In genomic region chr5:113147537-113147936, GRCh38 we compare ENCODE assay signal across 14 cellular contexts.
"Had no signal": no experiment of that assay in that cellular context is flagged by ENCODE, and none has a peak within 500 bp of the region (broad histone marks: within the 10 kb centered on the region; RNA-seq: fewer than 3 reads in every experiment).

No MANE protein-coding gene starts in this region.

- ATAC-seq: activated naive CD8-positive, alpha-beta T cell treated with anti-CD3 and anti-CD28 coated beads, Interleukin-2, amount 50 U/mL, for 24 hours; stimulated activated memory B cell treated with anti-CD40 and anti-IgM and Interleukin-4, amounts not matched to agents 10 μg/mL and 1 μg/mL and 100 μg/mL, for 72 hours had no signal

- H3K4me3 Mint-ChIP-seq: activated naive CD4-positive, alpha-beta T cell treated with anti-CD3 and anti-CD28 coated beads for 36 hours; activated naive CD8-positive, alpha-beta T cell treated with anti-CD3 and anti-CD28 coated beads, Interleukin-2, amount 50 U/mL, for 24 hours; stimulated activated memory B cell treated with anti-CD40 and anti-IgM and Interleukin-4, amounts not matched to agents 10 μg/mL and 1 μg/mL and 100 μg/mL, for 72 hours; T-helper 2 cell treated with Interferon-gamma antibody and Interleukin-4, amounts not matched to agents 5 μg/mL and 100 μg/mL, for 36 hours had no signal

- H3K27me3 ChIP-seq: colonic mucosa, foreskin keratinocyte, thyroid gland had no signal

- H3K36me3 ChIP-seq: colonic mucosa, thyroid gland had no signal

- H3K4me1 ChIP-seq: colonic mucosa, foreskin keratinocyte, thyroid gland had no signal

- H3K4me3 ChIP-seq: colonic mucosa, thyroid gland had no signal

- H3K9me3 ChIP-seq: colonic mucosa, thyroid gland had no signal

- H3K9me3 Mint-ChIP-seq: activated naive CD4-positive, alpha-beta T cell treated with anti-CD3 and anti-CD28 coated beads for 36 hours; activated naive CD8-positive, alpha-beta T cell treated with anti-CD3 and anti-CD28 coated beads, Interleukin-2, amount 50 U/mL, for 24 hours; stimulated activated memory B cell treated with anti-CD40 and anti-IgM and Interleukin-4, amounts not matched to agents 10 μg/mL and 1 μg/mL and 100 μg/mL, for 72 hours; T-helper 2 cell treated with Interferon-gamma antibody and Interleukin-4, amounts not matched to agents 5 μg/mL and 100 μg/mL, for 36 hours had no signal

- H3K27ac Mint-ChIP-seq: activated naive CD4-positive, alpha-beta T cell treated with anti-CD3 and anti-CD28 coated beads for 36 hours; activated naive CD8-positive, alpha-beta T cell treated with anti-CD3 and anti-CD28 coated beads, Interleukin-2, amount 50 U/mL, for 24 hours; stimulated activated memory B cell treated with anti-CD40 and anti-IgM and Interleukin-4, amounts not matched to agents 10 μg/mL and 1 μg/mL and 100 μg/mL, for 72 hours; T-helper 2 cell treated with Interferon-gamma antibody and Interleukin-4, amounts not matched to agents 5 μg/mL and 100 μg/mL, for 36 hours had no signal

- H3K27me3 Mint-ChIP-seq: activated naive CD8-positive, alpha-beta T cell treated with anti-CD3 and anti-CD28 coated beads, Interleukin-2, amount 50 U/mL, for 24 hours; stimulated activated memory B cell treated with anti-CD40 and anti-IgM and Interleukin-4, amounts not matched to agents 10 μg/mL and 1 μg/mL and 100 μg/mL, for 72 hours had no signal

- H3K4me1 Mint-ChIP-seq: stimulated activated memory B cell treated with anti-CD40 and anti-IgM and Interleukin-4, amounts not matched to agents 10 μg/mL and 1 μg/mL and 100 μg/mL, for 72 hours had no signal

- DNase-seq: activated CD4-positive, alpha-beta T cell treated with anti-CD3 and anti-CD28 coated beads for 1 hour; activated CD4-positive, alpha-beta T cell treated with anti-CD3 and anti-CD28 coated beads, Interleukin-2, amount 50 U/mL, for 4 hours; activated naive CD4-positive, alpha-beta T cell treated with anti-CD3 and anti-CD28 coated beads for 36 hours; activated naive CD8-positive, alpha-beta T cell treated with anti-CD3 and anti-CD28 coated beads, Interleukin-2, amount 50 U/mL, for 24 hours; activated T-cell treated with anti-CD3 and anti-CD28 coated beads for 4 hours; caudate nucleus; colonic mucosa; glutamatergic neuron; kidney glomerular epithelial cell; stimulated activated CD4-positive, alpha-beta T cell treated with anti-CD3 and anti-CD28 coated beads, Interleukin-2, amount 100 ng/mL, for 48 hours; thyroid gland had no signal

- H3K27ac ChIP-seq: colonic mucosa, foreskin keratinocyte, thyroid gland had no signal

- H3K36me3 Mint-ChIP-seq: stimulated activated memory B cell treated with anti-CD40 and anti-IgM and Interleukin-4, amounts not matched to agents 10 μg/mL and 1 μg/mL and 100 μg/mL, for 72 hours had no signal
